In the genomic region with DNA sequence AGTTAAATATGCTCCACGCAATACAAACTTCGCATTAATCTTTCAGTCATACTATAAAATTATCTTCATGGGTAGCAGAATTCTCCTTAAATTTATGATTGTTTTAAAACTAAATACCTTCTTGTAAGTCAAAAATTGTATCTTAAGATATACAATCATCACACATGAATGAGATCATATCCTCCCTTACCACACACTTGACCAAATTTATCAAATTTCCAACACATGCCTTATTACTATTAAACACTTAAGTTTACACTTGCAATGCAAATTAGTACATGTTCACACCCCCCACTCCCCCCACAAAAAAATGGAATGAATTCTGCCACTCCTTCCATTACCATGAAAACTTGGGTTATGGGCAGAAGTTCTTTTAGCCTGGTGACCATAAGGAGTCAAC, we compare ENCODE assay signal across 1 cellular context.
TF ChIP-seq lines count a peak whose summit lies in the region.

No MANE protein-coding gene starts in this region.

TF ChIP-seq in IMR-90, 13 proteins besides CTCF, POLR2A, EP300 and RAD21:
- TF ChIP-seq MAZ (IDR thresholded peaks at IDR 0.05; ENCODE audit: borderline replicate concordance, low read depth, low read length) (no peak), MXI1 (IDR thresholded peaks at IDR 0.05; ENCODE audit: borderline replicate concordance, low read depth, low read length) (no peak), FOS (IDR thresholded peaks at IDR 0.05; ENCODE audit: low read depth, low read length) (no peak), RCOR1 (IDR thresholded peaks at IDR 0.05; ENCODE audit: insufficient replicate concordance, low read length) (no peak), BHLHE40 (IDR thresholded peaks at IDR 0.05; ENCODE audit: low read depth, low read length) (no peak), RFX5 (IDR thresholded peaks at IDR 0.05; ENCODE audit: low read depth, low read length) (no peak), NFE2L2 (IDR thresholded peaks at IDR 0.05; ENCODE audit: low read depth, low read length) (no peak), CEBPB (IDR thresholded peaks at IDR 0.05; ENCODE audit: low read depth, low read length) (no peak), SMC3 (IDR thresholded peaks at IDR 0.05; ENCODE audit: low read depth, low read length) (no peak), MAFK (IDR thresholded peaks at IDR 0.05; ENCODE audit: low read depth, low read length) (no peak), CHD1 (IDR thresholded peaks at IDR 0.05; ENCODE audit: low read depth, low read length) (no peak)
- TF ChIP-seq, protein P1, sequence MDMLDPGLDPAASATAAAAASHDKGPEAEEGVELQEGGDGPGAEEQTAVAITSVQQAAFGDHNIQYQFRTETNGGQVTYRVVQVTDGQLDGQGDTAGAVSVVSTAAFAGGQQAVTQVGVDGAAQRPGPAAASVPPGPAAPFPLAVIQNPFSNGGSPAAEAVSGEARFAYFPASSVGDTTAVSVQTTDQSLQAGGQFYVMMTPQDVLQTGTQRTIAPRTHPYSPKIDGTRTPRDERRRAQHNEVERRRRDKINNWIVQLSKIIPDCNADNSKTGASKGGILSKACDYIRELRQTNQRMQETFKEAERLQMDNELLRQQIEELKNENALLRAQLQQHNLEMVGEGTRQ (IDR thresholded peaks at IDR 0.05; ENCODE audit: low read depth, low read length) = no peak
- TF ChIP-seq, protein P2, sequence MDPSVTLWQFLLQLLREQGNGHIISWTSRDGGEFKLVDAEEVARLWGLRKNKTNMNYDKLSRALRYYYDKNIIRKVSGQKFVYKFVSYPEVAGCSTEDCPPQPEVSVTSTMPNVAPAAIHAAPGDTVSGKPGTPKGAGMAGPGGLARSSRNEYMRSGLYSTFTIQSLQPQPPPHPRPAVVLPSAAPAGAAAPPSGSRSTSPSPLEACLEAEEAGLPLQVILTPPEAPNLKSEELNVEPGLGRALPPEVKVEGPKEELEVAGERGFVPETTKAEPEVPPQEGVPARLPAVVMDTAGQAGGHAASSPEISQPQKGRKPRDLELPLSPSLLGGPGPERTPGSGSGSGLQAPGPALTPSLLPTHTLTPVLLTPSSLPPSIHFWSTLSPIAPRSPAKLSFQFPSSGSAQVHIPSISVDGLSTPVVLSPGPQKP (IDR thresholded peaks at IDR 0.05; ENCODE audit: borderline replicate concordance, low read depth, low read length) = no peak
